In genomic region chr13:54301085-54301484, GRCh38 we compare ENCODE assay signal across 24 cellular contexts.
"Had no signal": no experiment of that assay in that cellular context is flagged by ENCODE, and none has a peak within 500 bp of the region (broad histone marks: within the 10 kb centered on the region; RNA-seq: fewer than 3 reads in every experiment).

No MANE protein-coding gene starts in this region.

- H3K9me3 ChIP-seq: thyroid gland, upper lobe of right lung had no signal

- ATAC-seq: effector memory CD8-positive, alpha-beta T cell; gastroesophageal sphincter; naive thymus-derived CD4-positive, alpha-beta T cell; right cardiac atrium; stimulated activated naive B cell treated with anti-CD40 and anti-IgM and Interleukin-4, amounts not matched to agents 10 μg/mL and 1 μg/mL and 100 μg/mL, for 72 hours; upper lobe of right lung had no signal

- H3K4me1 Mint-ChIP-seq: activated naive CD8-positive, alpha-beta T cell treated with anti-CD3 and anti-CD28 coated beads for 36 hours; naive thymus-derived CD4-positive, alpha-beta T cell; neural crest cell; stimulated activated naive B cell treated with anti-CD40 and anti-IgM and Interleukin-4, amounts not matched to agents 10 μg/mL and 1 μg/mL and 100 μg/mL, for 72 hours had no signal

- H3K27ac Mint-ChIP-seq: activated naive CD8-positive, alpha-beta T cell treated with anti-CD3 and anti-CD28 coated beads for 36 hours; effector memory CD8-positive, alpha-beta T cell; naive thymus-derived CD4-positive, alpha-beta T cell; stimulated activated naive B cell treated with anti-CD40 and anti-IgM and Interleukin-4, amounts not matched to agents 10 μg/mL and 1 μg/mL and 100 μg/mL, for 72 hours had no signal

- DNase-seq: activated CD4-positive, alpha-beta T cell treated with anti-CD3 and anti-CD28 coated beads for 4 hours; activated CD4-positive, alpha-beta T cell treated with anti-CD3 and anti-CD28 coated beads, Interleukin-2, amount 50 U/mL, for 48 hours; activated CD8-positive, alpha-beta memory T cell treated with anti-CD3 and anti-CD28 coated beads for 24 hours; activated effector memory CD4-positive, alpha-beta T cell treated with Interleukin-2 at 50 U/mL for 16 hours; activated naive CD4-positive, alpha-beta T cell treated with Interleukin-2 at 50 U/mL for 16 hours; activated naive CD8-positive, alpha-beta T cell treated with anti-CD3 and anti-CD28 coated beads for 36 hours; caudate nucleus; cortex of kidney; effector memory CD8-positive, alpha-beta T cell; head of caudate nucleus; hippocampal formation; midbrain; naive thymus-derived CD4-positive, alpha-beta T cell; occipital lobe; posterior cingulate gyrus; right cardiac atrium; stimulated activated CD4-positive, alpha-beta T cell treated with anti-CD3 and anti-CD28 coated beads, Interleukin-15, amount 100 ng/mL, for 24 hours; stimulated activated CD4-positive, alpha-beta T cell treated with anti-CD3 and anti-CD28 coated beads, Interleukin-2, amount 100 ng/mL, for 24 hours; stimulated activated naive B cell treated with anti-CD40 and anti-IgM and Interleukin-4, amounts not matched to agents 10 μg/mL and 1 μg/mL and 100 μg/mL, for 72 hours; stomach; thyroid gland; upper lobe of right lung had no signal

- H3K27ac ChIP-seq: gastroesophageal sphincter, stomach, thyroid gland, upper lobe of right lung had no signal

- H3K36me3 Mint-ChIP-seq: activated naive CD8-positive, alpha-beta T cell treated with anti-CD3 and anti-CD28 coated beads for 36 hours; stimulated activated naive B cell treated with anti-CD40 and anti-IgM and Interleukin-4, amounts not matched to agents 10 μg/mL and 1 μg/mL and 100 μg/mL, for 72 hours had no signal

- H3K4me1 ChIP-seq: gastroesophageal sphincter, stomach, thyroid gland, upper lobe of right lung had no signal

- H3K4me3 ChIP-seq: gastroesophageal sphincter, stomach, thyroid gland, upper lobe of right lung had no signal

- H3K4me3 Mint-ChIP-seq: activated naive CD8-positive, alpha-beta T cell treated with anti-CD3 and anti-CD28 coated beads for 36 hours; effector memory CD8-positive, alpha-beta T cell; naive thymus-derived CD4-positive, alpha-beta T cell; neural crest cell; stimulated activated naive B cell treated with anti-CD40 and anti-IgM and Interleukin-4, amounts not matched to agents 10 μg/mL and 1 μg/mL and 100 μg/mL, for 72 hours had no signal

- H3K27me3 ChIP-seq: gastroesophageal sphincter, stomach, thyroid gland, upper lobe of right lung had no signal

- H3K27me3 Mint-ChIP-seq: activated naive CD8-positive, alpha-beta T cell treated with anti-CD3 and anti-CD28 coated beads for 36 hours; effector memory CD8-positive, alpha-beta T cell; naive thymus-derived CD4-positive, alpha-beta T cell; stimulated activated naive B cell treated with anti-CD40 and anti-IgM and Interleukin-4, amounts not matched to agents 10 μg/mL and 1 μg/mL and 100 μg/mL, for 72 hours had no signal

- H3K36me3 ChIP-seq: gastroesophageal sphincter, stomach, thyroid gland, upper lobe of right lung had no signal
